ENCODE assay signal across 1 cellular context in the genomic region with DNA sequence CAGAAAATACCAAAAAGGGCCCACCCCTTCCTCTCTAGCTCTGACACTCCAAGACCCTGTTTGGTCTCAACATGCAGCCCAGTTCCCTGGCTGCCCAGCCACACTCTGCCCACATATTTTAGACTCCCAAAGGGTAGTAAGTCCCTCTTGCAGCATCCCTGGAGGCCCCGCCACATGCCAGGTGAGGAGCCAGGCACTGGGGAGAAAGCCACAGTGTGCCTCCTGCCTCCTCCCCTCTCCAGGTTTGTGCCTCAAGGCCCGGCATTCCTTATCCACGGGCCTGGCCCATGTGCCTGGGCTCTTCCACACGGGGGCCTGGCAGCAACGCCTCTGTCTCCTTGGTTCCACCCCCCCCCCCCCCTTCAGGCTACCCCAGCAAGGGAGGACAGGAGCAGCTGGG.
TF ChIP-seq lines count a peak whose summit lies in the region.

No MANE protein-coding gene starts in this region.

TF ChIP-seq in GM23338, 12 proteins besides CTCF, POLR2A, EP300 and RAD21 (continued from another document):
- TF ChIP-seq, protein P1, sequence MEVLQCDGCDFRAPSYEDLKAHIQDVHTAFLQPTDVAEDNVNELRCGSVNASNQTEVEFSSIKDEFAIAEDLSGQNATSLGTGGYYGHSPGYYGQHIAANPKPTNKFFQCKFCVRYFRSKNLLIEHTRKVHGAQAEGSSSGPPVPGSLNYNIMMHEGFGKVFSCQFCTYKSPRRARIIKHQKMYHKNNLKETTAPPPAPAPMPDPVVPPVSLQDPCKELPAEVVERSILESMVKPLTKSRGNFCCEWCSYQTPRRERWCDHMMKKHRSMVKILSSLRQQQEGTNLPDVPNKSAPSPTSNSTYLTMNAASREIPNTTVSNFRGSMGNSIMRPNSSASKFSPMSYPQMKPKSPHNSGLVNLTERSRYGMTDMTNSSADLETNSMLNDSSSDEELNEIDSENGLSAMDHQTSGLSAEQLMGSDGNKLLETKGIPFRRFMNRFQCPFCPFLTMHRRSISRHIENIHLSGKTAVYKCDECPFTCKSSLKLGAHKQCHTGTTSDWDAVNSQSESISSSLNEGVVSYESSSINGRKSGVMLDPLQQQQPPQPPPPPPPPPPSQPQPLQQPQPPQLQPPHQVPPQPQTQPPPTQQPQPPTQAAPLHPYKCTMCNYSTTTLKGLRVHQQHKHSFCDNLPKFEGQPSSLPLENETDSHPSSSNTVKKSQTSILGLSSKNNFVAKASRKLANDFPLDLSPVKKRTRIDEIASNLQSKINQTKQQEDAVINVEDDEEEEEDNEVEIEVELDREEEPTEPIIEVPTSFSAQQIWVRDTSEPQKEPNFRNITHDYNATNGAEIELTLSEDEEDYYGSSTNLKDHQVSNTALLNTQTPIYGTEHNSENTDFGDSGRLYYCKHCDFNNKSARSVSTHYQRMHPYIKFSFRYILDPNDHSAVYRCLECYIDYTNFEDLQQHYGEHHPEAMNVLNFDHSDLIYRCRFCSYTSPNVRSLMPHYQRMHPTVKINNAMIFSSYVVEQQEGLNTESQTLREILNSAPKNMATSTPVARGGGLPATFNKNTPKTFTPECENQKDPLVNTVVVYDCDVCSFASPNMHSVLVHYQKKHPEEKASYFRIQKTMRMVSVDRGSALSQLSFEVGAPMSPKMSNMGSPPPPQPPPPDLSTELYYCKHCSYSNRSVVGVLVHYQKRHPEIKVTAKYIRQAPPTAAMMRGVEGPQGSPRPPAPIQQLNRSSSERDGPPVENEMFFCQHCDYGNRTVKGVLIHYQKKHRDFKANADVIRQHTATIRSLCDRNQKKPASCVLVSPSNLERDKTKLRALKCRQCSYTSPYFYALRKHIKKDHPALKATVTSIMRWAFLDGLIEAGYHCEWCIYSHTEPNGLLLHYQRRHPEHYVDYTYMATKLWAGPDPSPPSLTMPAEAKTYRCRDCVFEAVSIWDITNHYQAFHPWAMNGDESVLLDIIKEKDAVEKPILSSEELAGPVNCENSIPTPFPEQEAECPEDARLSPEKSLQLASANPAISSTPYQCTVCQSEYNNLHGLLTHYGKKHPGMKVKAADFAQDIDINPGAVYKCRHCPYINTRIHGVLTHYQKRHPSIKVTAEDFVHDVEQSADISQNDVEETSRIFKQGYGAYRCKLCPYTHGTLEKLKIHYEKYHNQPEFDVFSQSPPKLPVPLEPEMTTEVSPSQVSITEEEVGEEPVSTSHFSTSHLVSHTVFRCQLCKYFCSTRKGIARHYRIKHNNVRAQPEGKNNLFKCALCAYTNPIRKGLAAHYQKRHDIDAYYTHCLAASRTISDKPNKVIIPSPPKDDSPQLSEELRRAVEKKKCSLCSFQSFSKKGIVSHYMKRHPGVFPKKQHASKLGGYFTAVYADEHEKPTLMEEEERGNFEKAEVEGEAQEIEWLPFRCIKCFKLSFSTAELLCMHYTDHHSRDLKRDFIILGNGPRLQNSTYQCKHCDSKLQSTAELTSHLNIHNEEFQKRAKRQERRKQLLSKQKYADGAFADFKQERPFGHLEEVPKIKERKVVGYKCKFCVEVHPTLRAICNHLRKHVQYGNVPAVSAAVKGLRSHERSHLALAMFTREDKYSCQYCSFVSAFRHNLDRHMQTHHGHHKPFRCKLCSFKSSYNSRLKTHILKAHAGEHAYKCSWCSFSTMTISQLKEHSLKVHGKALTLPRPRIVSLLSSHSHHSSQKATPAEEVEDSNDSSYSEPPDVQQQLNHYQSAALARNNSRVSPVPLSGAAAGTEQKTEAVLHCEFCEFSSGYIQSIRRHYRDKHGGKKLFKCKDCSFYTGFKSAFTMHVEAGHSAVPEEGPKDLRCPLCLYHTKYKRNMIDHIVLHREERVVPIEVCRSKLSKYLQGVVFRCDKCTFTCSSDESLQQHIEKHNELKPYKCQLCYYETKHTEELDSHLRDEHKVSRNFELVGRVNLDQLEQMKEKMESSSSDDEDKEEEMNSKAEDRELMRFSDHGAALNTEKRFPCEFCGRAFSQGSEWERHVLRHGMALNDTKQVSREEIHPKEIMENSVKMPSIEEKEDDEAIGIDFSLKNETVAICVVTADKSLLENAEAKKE (CRISPR knock-in tag; IDR thresholded peaks at IDR 0.05): no peak
- TF ChIP-seq, protein P2, sequence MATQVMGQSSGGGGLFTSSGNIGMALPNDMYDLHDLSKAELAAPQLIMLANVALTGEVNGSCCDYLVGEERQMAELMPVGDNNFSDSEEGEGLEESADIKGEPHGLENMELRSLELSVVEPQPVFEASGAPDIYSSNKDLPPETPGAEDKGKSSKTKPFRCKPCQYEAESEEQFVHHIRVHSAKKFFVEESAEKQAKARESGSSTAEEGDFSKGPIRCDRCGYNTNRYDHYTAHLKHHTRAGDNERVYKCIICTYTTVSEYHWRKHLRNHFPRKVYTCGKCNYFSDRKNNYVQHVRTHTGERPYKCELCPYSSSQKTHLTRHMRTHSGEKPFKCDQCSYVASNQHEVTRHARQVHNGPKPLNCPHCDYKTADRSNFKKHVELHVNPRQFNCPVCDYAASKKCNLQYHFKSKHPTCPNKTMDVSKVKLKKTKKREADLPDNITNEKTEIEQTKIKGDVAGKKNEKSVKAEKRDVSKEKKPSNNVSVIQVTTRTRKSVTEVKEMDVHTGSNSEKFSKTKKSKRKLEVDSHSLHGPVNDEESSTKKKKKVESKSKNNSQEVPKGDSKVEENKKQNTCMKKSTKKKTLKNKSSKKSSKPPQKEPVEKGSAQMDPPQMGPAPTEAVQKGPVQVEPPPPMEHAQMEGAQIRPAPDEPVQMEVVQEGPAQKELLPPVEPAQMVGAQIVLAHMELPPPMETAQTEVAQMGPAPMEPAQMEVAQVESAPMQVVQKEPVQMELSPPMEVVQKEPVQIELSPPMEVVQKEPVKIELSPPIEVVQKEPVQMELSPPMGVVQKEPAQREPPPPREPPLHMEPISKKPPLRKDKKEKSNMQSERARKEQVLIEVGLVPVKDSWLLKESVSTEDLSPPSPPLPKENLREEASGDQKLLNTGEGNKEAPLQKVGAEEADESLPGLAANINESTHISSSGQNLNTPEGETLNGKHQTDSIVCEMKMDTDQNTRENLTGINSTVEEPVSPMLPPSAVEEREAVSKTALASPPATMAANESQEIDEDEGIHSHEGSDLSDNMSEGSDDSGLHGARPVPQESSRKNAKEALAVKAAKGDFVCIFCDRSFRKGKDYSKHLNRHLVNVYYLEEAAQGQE (IDR thresholded peaks at IDR 0.05; ENCODE audit: unreplicated experiment): no peak
- TF ChIP-seq POLR2AphosphoS5 (IDR thresholded peaks at IDR 0.05; ENCODE audit: low read depth) (no peak), NANOG (IDR thresholded peaks at IDR 0.05; ENCODE audit: borderline replicate concordance) (no peak), STAT1 (IDR thresholded peaks at IDR 0.05; ENCODE audit: unreplicated experiment) (no peak), CREB1 (CRISPR knock-in tag; IDR thresholded peaks at IDR 0.05; ENCODE audit: low read depth) (no peak)
- TF ChIP-seq, protein P3, sequence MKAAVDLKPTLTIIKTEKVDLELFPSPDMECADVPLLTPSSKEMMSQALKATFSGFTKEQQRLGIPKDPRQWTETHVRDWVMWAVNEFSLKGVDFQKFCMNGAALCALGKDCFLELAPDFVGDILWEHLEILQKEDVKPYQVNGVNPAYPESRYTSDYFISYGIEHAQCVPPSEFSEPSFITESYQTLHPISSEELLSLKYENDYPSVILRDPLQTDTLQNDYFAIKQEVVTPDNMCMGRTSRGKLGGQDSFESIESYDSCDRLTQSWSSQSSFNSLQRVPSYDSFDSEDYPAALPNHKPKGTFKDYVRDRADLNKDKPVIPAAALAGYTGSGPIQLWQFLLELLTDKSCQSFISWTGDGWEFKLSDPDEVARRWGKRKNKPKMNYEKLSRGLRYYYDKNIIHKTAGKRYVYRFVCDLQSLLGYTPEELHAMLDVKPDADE (IDR thresholded peaks at IDR 0.05): no peak
